In genomic region chr2:152497481-152498052, GRCh38 we compare ENCODE assay signal across 8 cellular contexts.
A peak's percentile ranks its signal among the peaks of the same experiment; 100 is the strongest.
DNase-seq lines count a peak whose midpoint lies in the region; ATAC-seq and TF ChIP-seq lines count a peak whose summit lies in the region.
"Had no signal": no experiment of that assay in that cellular context is flagged by ENCODE, and none has a peak within 500 bp of the region (broad histone marks: within the 10 kb centered on the region; RNA-seq: fewer than 3 reads in every experiment).

No MANE protein-coding gene starts in this region.

- H3K9ac ChIP-seq in colonic mucosa (ENCODE audit: low read depth in 2 of 2, low read length in 2 of 2) = no peak overlapping the region

- intact Hi-C loops in colonic mucosa (cut with DNase I) = no loop called here
- intact Hi-C loops in thyroid gland (cut with DNase I) = no loop called here

- TF ChIP-seq CTCF in colonic mucosa (IDR thresholded peaks at IDR 0.05) (no peak), thyroid gland (IDR thresholded peaks at IDR 0.05) (no peak)

- H3K27me3 ChIP-seq in colonic mucosa = no peaks in the 10 kb centered on the region
- H3K27me3 ChIP-seq in thyroid gland = no peaks in the 10 kb centered on the region

- no peaks in the 10 kb centered on the region for H3K36me3 ChIP-seq in colonic mucosa
- H3K36me3 ChIP-seq in thyroid gland = no peaks in the 10 kb centered on the region
- H3K36me3 ChIP-seq: thoracic aorta had no signal

- H3K4me1 ChIP-seq in colonic mucosa (no peaks in the 10 kb centered on the region), thyroid gland (peaks cover 13 to 39% of the 10 kb centered on the region in 2 donors)

- H3K9me3 ChIP-seq in colonic mucosa = no peaks in the 10 kb centered on the region
- H3K9me3 ChIP-seq in thyroid gland = no peaks in the 10 kb centered on the region
- H3K9me3 ChIP-seq: thoracic aorta had no signal

- ATAC-seq in GM21529 (IDR thresholded peaks at IDR 0.05; ENCODE audit: unreplicated experiment) = peak; percentile 61

- peak; percentile 54 for DNase-seq in HPDE6-E6E7 (ENCODE audit: extremely low spot score)
- DNase-seq in colonic mucosa = no peak
- peak; percentile 68 to 70 for DNase-seq in thyroid gland
- no peak for DNase-seq in iPS-NIHi11 (ENCODE audit: low spot score)
- no peak for DNase-seq in stimulated activated CD4-positive, alpha-beta T cell treated with anti-CD3 and anti-CD28 coated beads, Interleukin-12 subunit alpha, Interleukin-12 subunit beta, amount 100 ng/mL, for 4 hours
- DNase-seq in D341Med (ENCODE audit: low spot score) = no peak

- H3K27ac ChIP-seq in colonic mucosa (peak overlapping the region; percentile 2), thyroid gland (peak overlapping the region in 2 of 3 donors; percentile 37 to 52)

- TF ChIP-seq POLR2A in thyroid gland (IDR thresholded peaks at IDR 0.05) = no peak

- H3K4me3 ChIP-seq in colonic mucosa (no peak overlapping the region), thyroid gland (replicated peaks in 1 of 3) (no peak overlapping the region)
- H3K4me3 ChIP-seq: thoracic aorta had no signal

- 25 to 35% methylated on average over 3 of the region's 3 CpGs for WGBS in thyroid gland, 2 donors

Comparison
In these comparisons a context has a peak if more than half of its experiments do, and no peak if none do; other contexts are left out.
1. DNase-seq: peak in HPDE6-E6E7 (single experiment) and thyroid gland (2 of 2); none in colonic mucosa (single experiment), iPS-NIHi11 (single experiment), stimulated activated CD4-positive, alpha-beta T cell treated with anti-CD3 and anti-CD28 coated beads, Interleukin-12 subunit alpha, Interleukin-12 subunit beta, amount 100 ng/mL, for 4 hours (single experiment) and D341Med (single experiment).